ENCODE assay signal across 8 cellular contexts in the genomic region with DNA sequence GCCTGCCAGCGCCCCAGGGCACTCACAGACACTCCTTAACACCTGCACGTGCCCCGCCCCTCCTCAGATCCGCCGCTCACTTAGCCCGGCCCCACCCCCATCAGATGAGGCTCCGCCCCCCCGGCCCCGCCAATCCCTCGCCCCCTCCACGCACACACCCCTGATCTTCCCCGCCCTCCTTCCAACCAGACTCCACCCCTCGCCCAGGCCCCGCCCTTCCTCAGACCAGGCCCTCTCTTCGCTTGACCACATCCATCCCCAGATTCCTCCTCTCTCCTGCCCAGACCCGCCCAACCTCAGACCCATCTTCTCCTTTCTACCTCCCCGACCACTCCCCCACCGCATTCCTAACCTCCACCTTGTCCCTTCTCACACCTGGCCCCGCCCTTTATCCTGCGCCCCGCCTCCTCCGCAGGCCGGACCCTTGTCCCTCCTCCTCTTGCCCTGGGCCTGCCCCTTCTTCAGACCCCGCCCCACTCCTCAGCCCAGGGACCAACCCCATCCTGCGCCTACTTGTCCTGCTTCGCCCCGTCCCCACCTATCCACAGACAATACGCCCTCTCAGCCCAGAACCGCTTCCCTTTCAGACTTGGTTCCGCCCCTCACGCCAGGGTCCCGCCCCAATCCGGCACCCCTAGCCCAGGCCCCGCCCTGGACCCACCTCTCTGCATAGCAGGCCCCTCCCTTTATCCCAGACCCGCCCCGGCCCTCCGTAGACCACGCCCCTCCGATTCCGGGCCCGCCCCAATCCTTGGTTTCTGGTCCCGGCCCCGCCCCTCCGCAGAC. TPM values are rescaled to one million over a fixed set of nuclear protein-coding genes. Genes with fewer than 3 reads are reported as not detected.
DNase-seq lines count a peak whose midpoint lies in the region; ATAC-seq, FAIRE-seq and TF ChIP-seq lines count a peak whose summit lies in the region.

No MANE protein-coding gene starts in this region.

- no peaks in the 10 kb centered on the region for H3K36me3 Mint-ChIP-seq in T-helper 17 cell (ENCODE audit: low read depth)

- no peaks in the 10 kb centered on the region for H3K9me3 ChIP-seq in T-helper 17 cell (ENCODE audit: control insufficient read depth, low read length, poor library complexity, severe bottlenecking)
- no peaks in the 10 kb centered on the region for H3K9me3 ChIP-seq in right atrium auricular region
- H3K9me3 ChIP-seq in prostate gland, result no peaks in the 10 kb centered on the region

- peaks cover 0 to 30% of the 10 kb centered on the region in 2 donors for H3K4me1 ChIP-seq in right atrium auricular region
- H3K4me1 ChIP-seq in prostate gland (replicated peaks), result peaks cover 3% of the 10 kb centered on the region

- 4% methylated on average over 41 of the region's 44 CpGs for WGBS in prostate gland

- peak overlapping the region; percentile 90 for H3K4me3 Mint-ChIP-seq in T-helper 17 cell

- H3K27me3 ChIP-seq in right atrium auricular region, result no peaks in the 10 kb centered on the region
- no peaks in the 10 kb centered on the region for H3K27me3 ChIP-seq in prostate gland (replicated peaks; ENCODE audit: insufficient read depth)

- intact Hi-C loops in prostate gland (cut with DNase I), result no loop called here

- TF ChIP-seq POLR2A in GM12892 (IDR thresholded peaks at IDR 0.05; ENCODE audit: low read depth, low read length) (no peak), prostate gland (IDR thresholded peaks at IDR 0.05) (no peak)

- no peaks in the 10 kb centered on the region for H3K36me3 ChIP-seq in right atrium auricular region
- H3K36me3 ChIP-seq in prostate gland, result no peaks in the 10 kb centered on the region

- peak; percentile 96 for FAIRE-seq in GM12892 (lab: Jason Lieb, UNC)

- peak overlapping the region; percentile 90 for H3K27ac Mint-ChIP-seq in T-helper 17 cell

- no peak for TF ChIP-seq CTCF in right atrium auricular region (IDR thresholded peaks at IDR 0.05)
- TF ChIP-seq CTCF in prostate gland (IDR thresholded peaks at IDR 0.05), result no peak

- peak overlapping the region; percentile 84 for H3K27ac ChIP-seq in angular gyrus (ENCODE audit: low read depth, low read length)
- H3K27ac ChIP-seq in right atrium auricular region, result peak overlapping the region; percentile 90 to 92
- H3K27ac ChIP-seq in prostate gland, result peak overlapping the region; percentile 81 to 88

- ATAC-seq in HG02884 (IDR thresholded peaks at IDR 0.05; ENCODE audit: unreplicated experiment), result peak; percentile 80
- ATAC-seq in T-helper 17 cell, result peak; percentile 91

- H3K27me3 Mint-ChIP-seq in T-helper 17 cell, result no peaks in the 10 kb centered on the region

- H3K4me3 ChIP-seq in right atrium auricular region (peak overlapping the region; percentile 78), prostate gland (peak overlapping the region; percentile 70 to 88)

- H3K4me1 Mint-ChIP-seq in T-helper 17 cell, result peaks cover 36% of the 10 kb centered on the region

- peak; percentile 96 for DNase-seq in GM12892 (ENCODE audit: insufficient read length)
- DNase-seq in NCI-H146 treated with DMSO at 0.1 percent for 48 hours (lab: John Stamatoyannopoulos, UW; ENCODE audit: unreplicated experiment), result peak; percentile 98
- DNase-seq in T-helper 17 cell, result peak; percentile 99
- DNase-seq in right atrium auricular region (ENCODE audit: low spot score), result peak; percentile 98
- peak; percentile 98 for DNase-seq in prostate gland (ENCODE audit: low spot score)
- DNase-seq in ureter (ENCODE audit: low spot score), result peak; percentile 99

RNA-seq across cellular contexts. Expression of a gene that starts 0.5 kb away (rescaled TPM):
- 1.5 TPM for polyA plus RNA-seq in GM12892 (2012; ENCODE audit: missing spikeins)
- 10 to 100 TPM; 13.0 to 17.9 TPM for total RNA-seq in T-helper 17 cell
- 10 to 100 TPM in 1 of 2 donors, 1 to 10 TPM in 1; 5.7 to 11.3 TPM for total RNA-seq in right atrium auricular region
- 10 to 100 TPM in 1 of 2 donors, 1 to 10 TPM in 1; 9.1 to 18.4 TPM for total RNA-seq in prostate gland
- 14.9 TPM for total RNA-seq in ureter

RNA-seq across cellular contexts. Expression of a gene that starts 23.7 kb away (rescaled TPM):
- polyA plus RNA-seq in GM12892 (2012; ENCODE audit: missing spikeins), result not detected
- total RNA-seq in T-helper 17 cell (under 1 TPM in 1 of 2 donors, not detected in 1; 0.29 TPM), right atrium auricular region (1 to 10 TPM; 2.2 to 3.0 TPM), prostate gland (1 to 10 TPM in 1 of 2 donors, under 1 TPM in 1; 0.27 to 3.6 TPM), ureter (1.3 TPM)

RNA-seq across cellular contexts. Expression of a gene that starts 29.8 kb away (rescaled TPM):
- polyA plus RNA-seq in GM12892 (2012; ENCODE audit: missing spikeins), result 5.7 TPM
- total RNA-seq in T-helper 17 cell (not detected), right atrium auricular region (10 to 100 TPM; 71.8 to 73.9 TPM), prostate gland (10 to 100 TPM in 1 of 2 donors, 1 to 10 TPM in 1; 2.6 to 12.6 TPM), ureter (7.8 TPM)

RNA-seq across cellular contexts. Expression of a gene that starts 47.1 kb away (rescaled TPM):
- polyA plus RNA-seq in GM12892 (2012; ENCODE audit: missing spikeins), result 0.66 TPM
- total RNA-seq in T-helper 17 cell (10 to 100 TPM; 14.4 to 15.3 TPM), right atrium auricular region (1 to 10 TPM; 4.0 to 5.8 TPM), prostate gland (10 to 100 TPM in 1 of 2 donors, 1 to 10 TPM in 1; 6.7 to 24.4 TPM), ureter (19.7 TPM)

RNA-seq across cellular contexts. Expression of a gene that starts 47.8 kb away (rescaled TPM):
- 8.4 TPM for polyA plus RNA-seq in GM12892 (2012; ENCODE audit: missing spikeins)
- total RNA-seq in T-helper 17 cell (10 to 100 TPM; 89.1 to 97.1 TPM), right atrium auricular region (100 to 1,000 TPM; 119 to 171 TPM), prostate gland (100 to 1,000 TPM in 1 of 2 donors, 10 to 100 TPM in 1; 98.9 to 149 TPM), ureter (62.1 TPM)

Comparison
In these comparisons a context has a peak if more than half of its experiments do, and no peak if none do; other contexts are left out.
1. Peak in every context shown above with its lines: DNase-seq, ATAC-seq, H3K4me3 ChIP-seq and H3K27ac ChIP-seq.